ENCODE assay signal across 12 cellular contexts in the genomic region with DNA sequence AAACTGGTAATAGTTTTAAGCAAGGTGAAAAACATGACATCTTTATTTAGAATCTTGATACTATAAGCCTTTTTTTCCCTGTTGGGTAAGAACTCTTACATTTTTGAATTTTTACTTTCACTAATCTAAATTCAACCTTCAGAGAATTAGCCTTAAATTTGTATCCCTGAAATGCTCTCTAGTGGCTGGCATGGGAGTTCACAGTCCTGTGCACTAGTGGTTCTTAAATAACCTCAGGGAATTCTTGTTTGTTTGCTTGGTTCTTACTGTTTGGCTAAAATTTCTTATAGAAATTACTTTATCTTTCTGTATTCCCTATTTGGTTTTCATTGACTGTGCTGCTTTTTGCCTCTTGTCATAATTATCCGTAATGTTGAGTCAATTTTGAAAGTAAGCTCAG.
DNase-seq lines count a peak whose midpoint lies in the region; ATAC-seq and TF ChIP-seq lines count a peak whose summit lies in the region.
"Had no signal": no experiment of that assay in that cellular context is flagged by ENCODE, and none has a peak within 500 bp of the region (broad histone marks: within the 10 kb centered on the region; RNA-seq: fewer than 3 reads in every experiment).

No MANE protein-coding gene starts in this region.

- no peak overlapping the region for H3K4me3 Mint-ChIP-seq in activated CD8-positive, alpha-beta T cell treated with anti-CD3 and anti-CD28 coated beads, Interleukin-2, amount 10 ng/mL, durations not matched to agents 7 days and 5 days

- H3K36me3 Mint-ChIP-seq in activated CD8-positive, alpha-beta T cell treated with anti-CD3 and anti-CD28 coated beads, Interleukin-2, amount 10 ng/mL, durations not matched to agents 7 days and 5 days (ENCODE audit: low read depth) = no peaks in the 10 kb centered on the region

- no peaks in the 10 kb centered on the region for H3K9me3 ChIP-seq in mucosa of descending colon

- intact Hi-C loops in left cardiac atrium (cut with DNase I) (no loop called here), cardiac septum (cut with DNase I) (no loop called here), mucosa of descending colon (cut with DNase I, micrococcal nuclease) (no loop called here)

- no peak overlapping the region for H3K27ac Mint-ChIP-seq in activated CD8-positive, alpha-beta T cell treated with anti-CD3 and anti-CD28 coated beads, Interleukin-2, amount 10 ng/mL, durations not matched to agents 7 days and 5 days

- no peaks in the 10 kb centered on the region for H3K36me3 ChIP-seq in mucosa of descending colon (ENCODE audit: low read depth)

- in situ Hi-C loops in astrocyte of the cerebellum (cut with HindIII; ENCODE audit: low sequenced_read_pairs) = no loop called here

- ATAC-seq in left cardiac atrium (peak; percentile 47 to 51), HG03039 (IDR thresholded peaks at IDR 0.05; ENCODE audit: unreplicated experiment) (no peak), mucosa of descending colon (no peak)
- no peak for ATAC-seq in activated CD8-positive, alpha-beta T cell treated with anti-CD3 and anti-CD28 coated beads, Interleukin-2, amount 10 ng/mL, durations not matched to agents 7 days and 5 days

- no peaks in the 10 kb centered on the region for H3K27me3 Mint-ChIP-seq in activated CD8-positive, alpha-beta T cell treated with anti-CD3 and anti-CD28 coated beads, Interleukin-2, amount 10 ng/mL, durations not matched to agents 7 days and 5 days (ENCODE audit: low read depth)

- H3K9me3 Mint-ChIP-seq in activated CD8-positive, alpha-beta T cell treated with anti-CD3 and anti-CD28 coated beads, Interleukin-2, amount 10 ng/mL, durations not matched to agents 7 days and 5 days (ENCODE audit: insufficient read depth) = no peaks in the 10 kb centered on the region

- CTCF ChIA-PET in activated CD8-positive, alpha-beta T cell treated with anti-CD3 and anti-CD28 coated beads, Interleukin-2, amount 10 ng/mL, durations not matched to agents 7 days and 5 days (lab: Charles Lee) = no interaction called here

- TF ChIP-seq CTCF in astrocyte of the cerebellum (IDR thresholded peaks at IDR 0.05; ENCODE audit: low read depth, low read length, missing control alignments) (peak; percentile 50), mucosa of descending colon (IDR thresholded peaks at IDR 0.05) (no peak)

- DNase-seq in left cardiac atrium (no peak), cardiac septum (ENCODE audit: low spot score) (no peak), astrocyte of the cerebellum (ENCODE audit: low read depth) (peak; percentile 6), kidney glomerular epithelial cell (lab: John Stamatoyannopoulos, UW) (peak; percentile 19), NOMO-1 treated with dmso at 0.1 percent for 144 hours (lab: John Stamatoyannopoulos, UW; ENCODE audit: unreplicated experiment) (no peak), mucosa of descending colon (no peak)
- no peak for DNase-seq in activated CD8-positive, alpha-beta T cell treated with anti-CD3 and anti-CD28 coated beads, Interleukin-2, amount 10 ng/mL, durations not matched to agents 7 days and 5 days
- DNase-seq: GOT3; NCI-H146; stimulated activated naive CD4-positive, alpha-beta T cell treated with Interleukin-2 at 50 U/mL for 16 hours; T1000 had no signal

- no peaks in the 10 kb centered on the region for H3K4me1 ChIP-seq in mucosa of descending colon (ENCODE audit: low read depth)

- no peak overlapping the region for H3K4me3 ChIP-seq in astrocyte of the cerebellum (ENCODE audit: low read depth, low read length)
- H3K4me3 ChIP-seq in mucosa of descending colon = no peak overlapping the region

- no peaks in the 10 kb centered on the region for H3K4me1 Mint-ChIP-seq in activated CD8-positive, alpha-beta T cell treated with anti-CD3 and anti-CD28 coated beads, Interleukin-2, amount 10 ng/mL, durations not matched to agents 7 days and 5 days (ENCODE audit: low read depth)

- POLR2A ChIA-PET in activated CD8-positive, alpha-beta T cell treated with anti-CD3 and anti-CD28 coated beads, Interleukin-2, amount 10 ng/mL, durations not matched to agents 7 days and 5 days (lab: Charles Lee) = no interaction called here

Comparison
In these comparisons a context has a peak if more than half of its experiments do, and no peak if none do; other contexts are left out.
1. ATAC-seq: peak in left cardiac atrium (2 of 2); none in activated CD8-positive, alpha-beta T cell treated with anti-CD3 and anti-CD28 coated beads, Interleukin-2, amount 10 ng/mL, durations not matched to agents 7 days and 5 days (single experiment), HG03039 (single experiment) and mucosa of descending colon (single experiment).
2. DNase-seq: peak in astrocyte of the cerebellum (single experiment) and kidney glomerular epithelial cell (single experiment); none in left cardiac atrium (single experiment), cardiac septum (single experiment), activated CD8-positive, alpha-beta T cell treated with anti-CD3 and anti-CD28 coated beads, Interleukin-2, amount 10 ng/mL, durations not matched to agents 7 days and 5 days (single experiment), NOMO-1 treated with dmso at 0.1 percent for 144 hours (single experiment) and mucosa of descending colon (0 of 3).